In the genomic region with DNA sequence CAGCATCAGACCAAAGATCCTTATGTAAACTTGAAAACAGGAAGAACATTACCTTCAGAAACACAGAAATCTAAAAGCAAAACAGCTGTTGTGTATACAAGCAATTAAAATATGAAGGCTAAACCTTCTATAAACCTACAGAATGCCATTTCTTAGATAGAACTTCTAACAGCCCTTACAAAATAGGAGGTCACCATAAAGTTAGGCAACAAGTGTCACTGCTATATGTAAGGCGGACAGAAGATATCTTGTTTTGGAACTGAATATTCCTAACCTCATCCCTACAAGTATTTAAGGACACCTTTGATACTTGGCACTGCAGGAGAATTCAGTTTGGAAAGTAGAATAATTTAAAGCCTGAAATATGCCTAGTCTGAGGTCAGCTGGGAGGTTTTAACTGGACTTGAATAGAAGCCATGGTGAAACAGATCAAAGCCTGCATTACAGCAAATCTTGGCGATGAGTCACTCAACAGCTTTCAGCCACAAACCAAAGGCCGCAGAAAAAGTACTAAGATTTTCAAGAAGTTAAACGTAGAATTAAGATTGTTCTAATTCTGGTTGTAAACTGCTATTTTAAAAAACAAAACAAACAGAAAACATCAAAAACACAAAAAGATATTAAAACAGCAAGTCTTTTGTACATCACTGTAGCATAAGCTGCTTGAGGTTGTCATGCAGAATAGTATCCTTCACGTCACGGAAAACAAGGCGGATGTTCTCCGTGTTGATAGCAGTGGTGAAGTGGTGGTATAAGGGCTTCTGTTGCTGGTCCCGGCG, we compare ENCODE assay signal across 10 cellular contexts. TPM values are rescaled to one million over a fixed set of nuclear protein-coding genes. Genes with fewer than 3 reads are reported as not detected.
DNase-seq lines count a peak whose midpoint lies in the region; ATAC-seq, FAIRE-seq and TF ChIP-seq lines count a peak whose summit lies in the region.
"Had no signal": no experiment of that assay in that cellular context is flagged by ENCODE, and none has a peak within 500 bp of the region (broad histone marks: within the 10 kb centered on the region; RNA-seq: fewer than 3 reads in every experiment).

No MANE protein-coding gene starts in this region.

- H3K36me3 ChIP-seq in A673 (ENCODE audit: insufficient read depth, low read length, poor library complexity, severe bottlenecking): peaks cover 6% of the 10 kb centered on the region

- ATAC-seq in activated CD8-positive, alpha-beta T cell treated with anti-CD3 and anti-CD28 coated beads, Interleukin-2, amount 10 ng/mL, durations not matched to agents 7 days and 5 days: peak; percentile 57
- ATAC-seq in GM18511 (IDR thresholded peaks at IDR 0.05; ENCODE audit: unreplicated experiment) (no peak), right cardiac atrium (no peak)

- peak; percentile 68 for DNase-seq in AG04450 (ENCODE audit: low read depth, low spot score)
- peak; percentile 41 for DNase-seq in H54 (ENCODE audit: insufficient read length, low spot score)
- peak; percentile 64 for DNase-seq in activated CD8-positive, alpha-beta T cell treated with anti-CD3 and anti-CD28 coated beads, Interleukin-2, amount 10 ng/mL, durations not matched to agents 7 days and 5 days
- DNase-seq in iris pigment epithelial cell (ENCODE audit: low read depth): peak; percentile 95
- no peak for DNase-seq in NCI-H345 treated with DMSO at 0.1 percent for 48 hours (lab: John Stamatoyannopoulos, UW; ENCODE audit: unreplicated experiment)
- no peak for DNase-seq in A673 (ENCODE audit: low spot score)
- no peak for DNase-seq in right cardiac atrium
- DNase-seq: pancreas had no signal

- FAIRE-seq in H54 (lab: Jason Lieb, UNC): peak; percentile 95
- FAIRE-seq: GM12892, pancreas had no signal

- peaks cover 49% of the 10 kb centered on the region for H3K4me1 Mint-ChIP-seq in activated CD8-positive, alpha-beta T cell treated with anti-CD3 and anti-CD28 coated beads, Interleukin-2, amount 10 ng/mL, durations not matched to agents 7 days and 5 days (ENCODE audit: low read depth)

- H3K27ac Mint-ChIP-seq in activated CD8-positive, alpha-beta T cell treated with anti-CD3 and anti-CD28 coated beads, Interleukin-2, amount 10 ng/mL, durations not matched to agents 7 days and 5 days: peak overlapping the region; percentile 5

- H3K27ac ChIP-seq in AG04450 (ENCODE audit: low read depth, low read length) (no peak overlapping the region), A673 (ENCODE audit: low read depth, low read length, poor library complexity, severe bottlenecking) (no peak overlapping the region), right cardiac atrium (ENCODE audit: low read length) (no peak overlapping the region)
- H3K27ac ChIP-seq: pancreas had no signal

- H3K27me3 Mint-ChIP-seq in activated CD8-positive, alpha-beta T cell treated with anti-CD3 and anti-CD28 coated beads, Interleukin-2, amount 10 ng/mL, durations not matched to agents 7 days and 5 days (ENCODE audit: low read depth): no peaks in the 10 kb centered on the region

- 83% methylated on average over 10 of the region's 10 CpGs for WGBS in right cardiac atrium

- POLR2A ChIA-PET in AG04450 (lab: Yijun Ruan, JAX) (no interaction called here), A673 (lab: Charles Lee; ENCODE audit: low non-redundant PET) (no interaction called here)
- POLR2A ChIA-PET in activated CD8-positive, alpha-beta T cell treated with anti-CD3 and anti-CD28 coated beads, Interleukin-2, amount 10 ng/mL, durations not matched to agents 7 days and 5 days (lab: Charles Lee): interaction anchor here (0.5 to 2.0 kb wide), 3 partner anchors 22 to 48 kb away, joined by 3 to 8 read pairs (median 5); no protein-coding TSS in a partner anchor

- no peaks in the 10 kb centered on the region for H3K9me3 Mint-ChIP-seq in activated CD8-positive, alpha-beta T cell treated with anti-CD3 and anti-CD28 coated beads, Interleukin-2, amount 10 ng/mL, durations not matched to agents 7 days and 5 days (ENCODE audit: insufficient read depth)

- H3K4me1 ChIP-seq in A673 (ENCODE audit: insufficient read depth, low read length, poor library complexity, severe bottlenecking) (peaks cover 14% of the 10 kb centered on the region), right cardiac atrium (ENCODE audit: control insufficient read depth, insufficient read depth, low read length) (peaks cover 2% of the 10 kb centered on the region)
- H3K4me1 ChIP-seq: pancreas had no signal

- no peaks in the 10 kb centered on the region for H3K27me3 ChIP-seq in AG04450 (ENCODE audit: control insufficient read depth, insufficient read depth, low read length)
- H3K27me3 ChIP-seq in A673 (replicated peaks; ENCODE audit: insufficient read depth, low read depth, low read length, poor library complexity): no peaks in the 10 kb centered on the region
- H3K27me3 ChIP-seq in right cardiac atrium (ENCODE audit: control insufficient read depth, insufficient read depth): no peaks in the 10 kb centered on the region
- H3K27me3 ChIP-seq: pancreas had no signal

- H3K9me3 ChIP-seq in AG04450 (ENCODE audit: control insufficient read depth, insufficient read depth, low read length) (no peaks in the 10 kb centered on the region), A673 (ENCODE audit: low read depth, low read length, poor library complexity, severe bottlenecking) (no peaks in the 10 kb centered on the region), right cardiac atrium (ENCODE audit: control insufficient read depth, low read length) (no peaks in the 10 kb centered on the region)
- H3K9me3 ChIP-seq: pancreas had no signal

- intact Hi-C loops in A673 (cut with micrococcal nuclease; ENCODE audit: unreplicated experiment) (no loop called here), right cardiac atrium (cut with DNase I) (no loop called here)

- peaks cover 77% of the 10 kb centered on the region for H3K36me3 Mint-ChIP-seq in activated CD8-positive, alpha-beta T cell treated with anti-CD3 and anti-CD28 coated beads, Interleukin-2, amount 10 ng/mL, durations not matched to agents 7 days and 5 days (ENCODE audit: low read depth)

- no peak for TF ChIP-seq POLR2A in H54 (IDR thresholded peaks at IDR 0.05; ENCODE audit: low read depth, low read length)

- TF ChIP-seq CTCF in AG04450 (IDR thresholded peaks at IDR 0.05; ENCODE audit: low read depth, low read length) (no peak), A673 (conservative IDR thresholded peaks at IDR 0.05; ENCODE audit: low read depth, low read length) (no peak)

- no TSS peak for BruUV-seq in A673 (replicated peaks; lab: Mats Ljungman, UMichigan)

- H3K4me3 Mint-ChIP-seq in activated CD8-positive, alpha-beta T cell treated with anti-CD3 and anti-CD28 coated beads, Interleukin-2, amount 10 ng/mL, durations not matched to agents 7 days and 5 days: no peak overlapping the region

- H3K4me3 ChIP-seq in AG04450 (ENCODE audit: low read depth, low read length) (no peak overlapping the region), A673 (ENCODE audit: low read depth, low read length, poor library complexity, severe bottlenecking) (no peak overlapping the region), right cardiac atrium (ENCODE audit: low read length) (no peak overlapping the region)
- H3K4me3 ChIP-seq: pancreas had no signal

- CTCF ChIA-PET in AG04450 (lab: Charles Lee): no interaction called here
- CTCF ChIA-PET in activated CD8-positive, alpha-beta T cell treated with anti-CD3 and anti-CD28 coated beads, Interleukin-2, amount 10 ng/mL, durations not matched to agents 7 days and 5 days (lab: Charles Lee): interaction anchor here (0.7 to 1.7 kb wide), 6 partner anchors 8 to 184 kb away, joined by 3 to 4 read pairs (median 3); no protein-coding TSS in a partner anchor
- CTCF ChIA-PET in A673 (lab: Charles Lee): no interaction called here

RNA-seq across cellular contexts. Expression of a gene that starts 42.7 kb away (rescaled TPM):
- polyA plus RNA-seq in AG04450 (2011; rRNA removed) (38.7 and 56.4 TPM in 2 replicates), right cardiac atrium (11.7 TPM)
- polyA minus RNA-seq in AG04450 (2011; rRNA and poly(A)+ RNA removed): 32.5 and 56.7 TPM in 2 replicates
- 10 to 100 TPM; 67.7 to 73.1 TPM for total RNA-seq in activated CD8-positive, alpha-beta T cell treated with anti-CD3 and anti-CD28 coated beads, Interleukin-2, amount 10 ng/mL, durations not matched to agents 7 days and 5 days
- total RNA-seq in A673 (2021) (39.2 and 41.2 TPM in 2 replicates), right cardiac atrium (10 to 100 TPM; 25.4 to 30.1 (median 27.2) TPM)

Comparison
In these comparisons a context has a peak if more than half of its experiments do, and no peak if none do; other contexts are left out.
1. DNase-seq: peak in AG04450 (single experiment), H54 (single experiment), activated CD8-positive, alpha-beta T cell treated with anti-CD3 and anti-CD28 coated beads, Interleukin-2, amount 10 ng/mL, durations not matched to agents 7 days and 5 days (single experiment) and iris pigment epithelial cell (single experiment); none in NCI-H345 treated with DMSO at 0.1 percent for 48 hours (single experiment), A673 (single experiment) and right cardiac atrium (0 of 3).